Comparison of ENCODE assay signal across 16 cellular contexts in genomic region chr1:92883297-92883696, GRCh38. TPM values are rescaled to one million over a fixed set of nuclear protein-coding genes. Genes with fewer than 3 reads are reported as not detected.
DNase-seq lines count a peak whose midpoint lies in the region; ATAC-seq and TF ChIP-seq lines count a peak whose summit lies in the region.
"Had no signal": no experiment of that assay in that cellular context is flagged by ENCODE, and none has a peak within 500 bp of the region (broad histone marks: within the 10 kb centered on the region; RNA-seq: fewer than 3 reads in every experiment).

No MANE protein-coding gene starts in this region.

- TF ChIP-seq CTCF in CD4-positive, alpha-beta T cell (IDR thresholded peaks at IDR 0.05) = no peak

- H3K27ac Mint-ChIP-seq in CD4-positive, alpha-beta T cell = peak overlapping the region; percentile 86
- H3K27ac Mint-ChIP-seq in activated CD4-positive, alpha-beta memory T cell treated with anti-CD3 and anti-CD28 coated beads for 36 hours = peak overlapping the region; percentile 64
- peak overlapping the region; percentile 75 for H3K27ac Mint-ChIP-seq in memory B cell
- H3K27ac Mint-ChIP-seq: WTC11 had no signal

- intact Hi-C loops in CD4-positive, alpha-beta T cell (cut with DNase I, micrococcal nuclease) = loop anchor here in 1 of 2 experiments (5.0 kb wide), 1 partner anchor 79 kb away; the partner anchor contains the start of gene DIPK1A
- intact Hi-C loops in activated CD4-positive, alpha-beta memory T cell treated with anti-CD3 and anti-CD28 coated beads for 36 hours (cut with micrococcal nuclease) = no loop called here

- CTCF ChIA-PET in CD4-positive, alpha-beta T cell (lab: Charles Lee) = interaction anchor here (0.8 to 1.9 kb wide), 11 partner anchors 9 to 111 kb away, joined by 3 to 8 read pairs (median 4); partner anchors contain the start of gene DIPK1A
- CTCF ChIA-PET in activated CD4-positive, alpha-beta memory T cell treated with anti-CD3 and anti-CD28 coated beads for 36 hours (lab: Charles Lee) = interaction anchor here (0.9 to 3.2 kb wide), 4 partner anchors 24 to 111 kb away, joined by 3 to 11 read pairs (median 8); partner anchors contain the start of gene DIPK1A

- H3K27me3 ChIP-seq in CD4-positive, alpha-beta T cell (ENCODE audit: control insufficient read depth, insufficient read depth, low read length) = no peaks in the 10 kb centered on the region
- H3K27me3 ChIP-seq: BLaER1 had no signal

- peak; percentile 30 for ATAC-seq in CD4-positive, alpha-beta T cell (ENCODE audit: poor library complexity)
- ATAC-seq in memory B cell (ENCODE audit: low read depth) (no peak), HG03378 (IDR thresholded peaks at IDR 0.05; ENCODE audit: unreplicated experiment) (no peak)
- ATAC-seq: Panc1, WTC11 had no signal

- DNase-seq in CD4-positive, alpha-beta T cell = no peak
- DNase-seq in EH (ENCODE audit: low read depth) (peak; percentile 44), memory B cell (ENCODE audit: low spot score in 2 of 2) (no peak), NOMO-1 treated with dmso at 0.1 percent for 144 hours (lab: John Stamatoyannopoulos, UW; ENCODE audit: unreplicated experiment) (no peak)
- no peak for DNase-seq in activated CD4-positive, alpha-beta memory T cell treated with anti-CD3 and anti-CD28 coated beads for 36 hours
- DNase-seq in stimulated activated CD4-positive, alpha-beta T cell treated with anti-CD3 and anti-CD28 coated beads, Interleukin-1b, Interleukin-23, amount 100 ng/mL, for 48 hours = no peak
- DNase-seq: aorta, erythroblast, NCI-H2029 treated with DMSO at 0.1 percent for 48 hours, NCI-H524 treated with DMSO at 0.1 percent for 48 hours, substantia nigra had no signal

- POLR2A ChIA-PET in CD4-positive, alpha-beta T cell (lab: Charles Lee) = interaction anchor here (0.9 to 2.8 kb wide), 8 partner anchors 13 to 98 kb away, joined by 3 to 34 read pairs (median 4); partner anchors contain the start of genes DIPK1A and RPL5
- POLR2A ChIA-PET in activated CD4-positive, alpha-beta memory T cell treated with anti-CD3 and anti-CD28 coated beads for 36 hours (lab: Charles Lee) = interaction anchor here (1.3 kb wide), 1 partner anchor 77 kb away, joined by 3 read pairs; no protein-coding TSS in a partner anchor

- H3K4me1 Mint-ChIP-seq in CD4-positive, alpha-beta T cell (ENCODE audit: low read depth) = peaks cover 48% of the 10 kb centered on the region
- peaks cover 27% of the 10 kb centered on the region for H3K4me1 Mint-ChIP-seq in activated CD4-positive, alpha-beta memory T cell treated with anti-CD3 and anti-CD28 coated beads for 36 hours (ENCODE audit: low read depth)
- H3K4me1 Mint-ChIP-seq in memory B cell = peaks cover 29% of the 10 kb centered on the region

- H3K4me3 Mint-ChIP-seq in CD4-positive, alpha-beta T cell = peak overlapping the region; percentile 27
- no peak overlapping the region for H3K4me3 Mint-ChIP-seq in activated CD4-positive, alpha-beta memory T cell treated with anti-CD3 and anti-CD28 coated beads for 36 hours
- no peak overlapping the region for H3K4me3 Mint-ChIP-seq in memory B cell
- H3K4me3 Mint-ChIP-seq: WTC11 had no signal

- H3K27me3 Mint-ChIP-seq in CD4-positive, alpha-beta T cell = no peaks in the 10 kb centered on the region
- H3K27me3 Mint-ChIP-seq in activated CD4-positive, alpha-beta memory T cell treated with anti-CD3 and anti-CD28 coated beads for 36 hours = no peaks in the 10 kb centered on the region
- H3K27me3 Mint-ChIP-seq in memory B cell = no peaks in the 10 kb centered on the region

- H3K27ac ChIP-seq in CD4-positive, alpha-beta T cell (ENCODE audit: low read depth, low read length) = peak overlapping the region; percentile 65
- H3K27ac ChIP-seq: BLaER1 had no signal

- no peaks in the 10 kb centered on the region for H3K9me3 ChIP-seq in CD4-positive, alpha-beta T cell (ENCODE audit: control insufficient read depth, low read length)
- H3K9me3 ChIP-seq: BLaER1, HAP-1 had no signal

- no peaks in the 10 kb centered on the region for H3K36me3 Mint-ChIP-seq in CD4-positive, alpha-beta T cell (ENCODE audit: low read depth)
- no peaks in the 10 kb centered on the region for H3K36me3 Mint-ChIP-seq in activated CD4-positive, alpha-beta memory T cell treated with anti-CD3 and anti-CD28 coated beads for 36 hours
- H3K36me3 Mint-ChIP-seq in memory B cell = peaks cover 4% of the 10 kb centered on the region
- H3K36me3 Mint-ChIP-seq: WTC11 had no signal

- no peaks in the 10 kb centered on the region for H3K9me3 Mint-ChIP-seq in CD4-positive, alpha-beta T cell
- no peaks in the 10 kb centered on the region for H3K9me3 Mint-ChIP-seq in activated CD4-positive, alpha-beta memory T cell treated with anti-CD3 and anti-CD28 coated beads for 36 hours
- H3K9me3 Mint-ChIP-seq in memory B cell = no peaks in the 10 kb centered on the region
- H3K9me3 Mint-ChIP-seq: WTC11 had no signal

RNA-seq across cellular contexts. Expression of gene RPL5, which starts 51.5 kb away (rescaled TPM):
- 1,000 to 10,000 TPM; 1,712 to 1,770 TPM for total RNA-seq in CD4-positive, alpha-beta T cell
- total RNA-seq in activated CD4-positive, alpha-beta memory T cell treated with anti-CD3 and anti-CD28 coated beads for 36 hours = 1,000 to 10,000 TPM; 1,530 to 1,539 TPM
